2 cellular contexts compared by ENCODE assay signal in the genomic region with DNA sequence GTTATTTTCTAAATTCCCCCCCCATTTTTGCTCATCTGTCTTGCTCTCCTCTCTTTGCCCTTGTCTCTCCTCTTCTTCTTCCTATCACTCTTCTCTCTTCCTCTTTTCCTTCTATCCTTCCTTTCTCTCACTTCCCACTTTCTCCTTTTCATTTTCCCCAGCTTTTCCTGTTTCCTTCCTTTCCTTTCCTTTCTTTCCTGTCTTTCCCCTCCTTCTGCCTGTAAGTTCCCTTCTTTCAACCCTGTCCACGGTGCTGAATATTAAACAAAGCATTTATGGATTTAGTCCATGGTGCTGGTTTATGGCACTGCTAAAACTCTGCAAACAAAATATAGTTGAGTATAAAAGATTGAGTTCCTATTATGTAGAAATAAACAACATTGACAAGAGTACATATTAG.
TF ChIP-seq lines count a peak whose summit lies in the region.

No MANE protein-coding gene starts in this region.

TF ChIP-seq in HEK293, 187 proteins besides CTCF, POLR2A, EP300 and RAD21:
- no peak for TF ChIP-seq ZNF311 (tag by site-specific recombination; IDR thresholded peaks at IDR 0.05; ENCODE audit: borderline replicate concordance)
- TF ChIP-seq, protein P1, sequence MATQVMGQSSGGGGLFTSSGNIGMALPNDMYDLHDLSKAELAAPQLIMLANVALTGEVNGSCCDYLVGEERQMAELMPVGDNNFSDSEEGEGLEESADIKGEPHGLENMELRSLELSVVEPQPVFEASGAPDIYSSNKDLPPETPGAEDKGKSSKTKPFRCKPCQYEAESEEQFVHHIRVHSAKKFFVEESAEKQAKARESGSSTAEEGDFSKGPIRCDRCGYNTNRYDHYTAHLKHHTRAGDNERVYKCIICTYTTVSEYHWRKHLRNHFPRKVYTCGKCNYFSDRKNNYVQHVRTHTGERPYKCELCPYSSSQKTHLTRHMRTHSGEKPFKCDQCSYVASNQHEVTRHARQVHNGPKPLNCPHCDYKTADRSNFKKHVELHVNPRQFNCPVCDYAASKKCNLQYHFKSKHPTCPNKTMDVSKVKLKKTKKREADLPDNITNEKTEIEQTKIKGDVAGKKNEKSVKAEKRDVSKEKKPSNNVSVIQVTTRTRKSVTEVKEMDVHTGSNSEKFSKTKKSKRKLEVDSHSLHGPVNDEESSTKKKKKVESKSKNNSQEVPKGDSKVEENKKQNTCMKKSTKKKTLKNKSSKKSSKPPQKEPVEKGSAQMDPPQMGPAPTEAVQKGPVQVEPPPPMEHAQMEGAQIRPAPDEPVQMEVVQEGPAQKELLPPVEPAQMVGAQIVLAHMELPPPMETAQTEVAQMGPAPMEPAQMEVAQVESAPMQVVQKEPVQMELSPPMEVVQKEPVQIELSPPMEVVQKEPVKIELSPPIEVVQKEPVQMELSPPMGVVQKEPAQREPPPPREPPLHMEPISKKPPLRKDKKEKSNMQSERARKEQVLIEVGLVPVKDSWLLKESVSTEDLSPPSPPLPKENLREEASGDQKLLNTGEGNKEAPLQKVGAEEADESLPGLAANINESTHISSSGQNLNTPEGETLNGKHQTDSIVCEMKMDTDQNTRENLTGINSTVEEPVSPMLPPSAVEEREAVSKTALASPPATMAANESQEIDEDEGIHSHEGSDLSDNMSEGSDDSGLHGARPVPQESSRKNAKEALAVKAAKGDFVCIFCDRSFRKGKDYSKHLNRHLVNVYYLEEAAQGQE (tag by site-specific recombination; IDR thresholded peaks at IDR 0.05): peak; percentile 98
- no peak for TF ChIP-seq ZNF768 (tag by site-specific recombination; IDR thresholded peaks at IDR 0.05)
- TF ChIP-seq, protein P2, sequence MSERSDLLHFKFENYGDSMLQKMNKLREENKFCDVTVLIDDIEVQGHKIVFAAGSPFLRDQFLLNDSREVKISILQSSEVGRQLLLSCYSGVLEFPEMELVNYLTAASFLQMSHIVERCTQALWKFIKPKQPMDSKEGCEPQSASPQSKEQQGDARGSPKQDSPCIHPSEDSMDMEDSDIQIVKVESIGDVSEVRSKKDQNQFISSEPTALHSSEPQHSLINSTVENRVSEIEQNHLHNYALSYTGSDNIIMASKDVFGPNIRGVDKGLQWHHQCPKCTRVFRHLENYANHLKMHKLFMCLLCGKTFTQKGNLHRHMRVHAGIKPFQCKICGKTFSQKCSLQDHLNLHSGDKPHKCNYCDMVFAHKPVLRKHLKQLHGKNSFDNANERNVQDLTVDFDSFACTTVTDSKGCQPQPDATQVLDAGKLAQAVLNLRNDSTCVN (tag by site-specific recombination; optimal IDR thresholded peaks at IDR 0.05): no peak
- TF ChIP-seq PRDM1 (tag by site-specific recombination; IDR thresholded peaks at IDR 0.05): peak; percentile 96
- no peak for TF ChIP-seq ZNF596 (tag by site-specific recombination; IDR thresholded peaks at IDR 0.05)
- TF ChIP-seq, protein P3, sequence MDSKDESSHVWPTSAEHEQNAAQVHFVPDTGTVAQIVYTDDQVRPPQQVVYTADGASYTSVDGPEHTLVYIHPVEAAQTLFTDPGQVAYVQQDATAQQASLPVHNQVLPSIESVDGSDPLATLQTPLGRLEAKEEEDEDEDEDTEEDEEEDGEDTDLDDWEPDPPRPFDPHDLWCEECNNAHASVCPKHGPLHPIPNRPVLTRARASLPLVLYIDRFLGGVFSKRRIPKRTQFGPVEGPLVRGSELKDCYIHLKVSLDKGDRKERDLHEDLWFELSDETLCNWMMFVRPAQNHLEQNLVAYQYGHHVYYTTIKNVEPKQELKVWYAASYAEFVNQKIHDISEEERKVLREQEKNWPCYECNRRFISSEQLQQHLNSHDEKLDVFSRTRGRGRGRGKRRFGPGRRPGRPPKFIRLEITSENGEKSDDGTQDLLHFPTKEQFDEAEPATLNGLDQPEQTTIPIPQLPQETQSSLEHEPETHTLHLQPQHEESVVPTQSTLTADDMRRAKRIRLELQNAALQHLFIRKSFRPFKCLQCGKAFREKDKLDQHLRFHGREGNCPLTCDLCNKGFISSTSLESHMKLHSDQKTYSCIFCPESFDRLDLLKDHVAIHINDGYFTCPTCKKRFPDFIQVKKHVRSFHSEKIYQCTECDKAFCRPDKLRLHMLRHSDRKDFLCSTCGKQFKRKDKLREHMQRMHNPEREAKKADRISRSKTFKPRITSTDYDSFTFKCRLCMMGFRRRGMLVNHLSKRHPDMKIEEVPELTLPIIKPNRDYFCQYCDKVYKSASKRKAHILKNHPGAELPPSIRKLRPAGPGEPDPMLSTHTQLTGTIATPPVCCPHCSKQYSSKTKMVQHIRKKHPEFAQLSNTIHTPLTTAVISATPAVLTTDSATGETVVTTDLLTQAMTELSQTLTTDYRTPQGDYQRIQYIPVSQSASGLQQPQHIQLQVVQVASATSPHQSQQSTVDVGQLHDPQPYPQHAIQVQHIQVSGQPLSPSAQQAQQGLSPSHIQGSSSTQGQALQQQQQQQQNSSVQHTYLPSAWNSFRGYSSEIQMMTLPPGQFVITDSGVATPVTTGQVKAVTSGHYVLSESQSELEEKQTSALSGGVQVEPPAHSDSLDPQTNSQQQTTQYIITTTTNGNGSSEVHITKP (tag by site-specific recombination; IDR thresholded peaks at IDR 0.05): no peak
- no peak for TF ChIP-seq SETDB1 (IDR thresholded peaks at IDR 0.05; ENCODE audit: insufficient read length, low read length)
TF ChIP-seq in HEK293: peak in this region for 2.

TF ChIP-seq in endothelial cell of umbilical vein, 7 proteins besides CTCF, POLR2A, EP300 and RAD21:
- TF ChIP-seq POLR2AphosphoS5 (IDR thresholded peaks at IDR 0.05; ENCODE audit: insufficient read depth, low read depth, low read length) (no peak), MAX (IDR thresholded peaks at IDR 0.05; ENCODE audit: insufficient read depth, insufficient read length) (no peak), EZH2 (IDR thresholded peaks at IDR 0.05; ENCODE audit: borderline replicate concordance, low read depth, low read length, severe bottlenecking) (no peak), JUN (IDR thresholded peaks at IDR 0.05; ENCODE audit: borderline replicate concordance, insufficient read depth, insufficient read length, low read depth) (no peak), MYC (IDR thresholded peaks at IDR 0.05; ENCODE audit: low read depth, low read length) (no peak), GATA2 (IDR thresholded peaks at IDR 0.05; ENCODE audit: insufficient read depth, insufficient read length, low read depth, low read length) (no peak), FOS (IDR thresholded peaks at IDR 0.05; ENCODE audit: borderline replicate concordance, insufficient read depth, low read length) (no peak)
